In genomic region chr1:1398677-1399186, GRCh38 we compare ENCODE assay signal across 8 cellular contexts. TPM values are rescaled to one million over a fixed set of nuclear protein-coding genes. Genes with fewer than 3 reads are reported as not detected.
DNase-seq lines count a peak whose midpoint lies in the region; ATAC-seq and TF ChIP-seq lines count a peak whose summit lies in the region.

No MANE protein-coding gene starts in this region.

- peak overlapping the region; percentile 91 to 93 for H3K9ac ChIP-seq in colonic mucosa (ENCODE audit: low read depth in 2 of 2, low read length in 2 of 2)

- no peaks in the 10 kb centered on the region for H3K9me3 Mint-ChIP-seq in naive B cell

- H3K27me3 ChIP-seq in A673 (replicated peaks; ENCODE audit: insufficient read depth, low read depth, low read length, poor library complexity): no peaks in the 10 kb centered on the region
- no peaks in the 10 kb centered on the region for H3K27me3 ChIP-seq in colonic mucosa

- H3K9me3 ChIP-seq in A673 (ENCODE audit: low read depth, low read length, poor library complexity, severe bottlenecking) (no peaks in the 10 kb centered on the region), colonic mucosa (no peaks in the 10 kb centered on the region)

- H3K4me1 Mint-ChIP-seq in naive B cell: peaks cover 31 to 54% (median 34%) of the 10 kb centered on the region in 3 donors

- POLR2A ChIA-PET in A673 (lab: Charles Lee; ENCODE audit: low non-redundant PET): no interaction called here

- DNase-seq in A673 (ENCODE audit: low spot score): no peak
- DNase-seq in Jurkat, Clone E6-1 (ENCODE audit: low read depth, low spot score): no peak
- no peak for DNase-seq in colonic mucosa
- no peak for DNase-seq in naive B cell
- no peak for DNase-seq in H4 (ENCODE audit: low spot score)
- DNase-seq in Kasumi-1 (lab: John Stamatoyannopoulos, UW): no peak
- DNase-seq in OCI-M1 (lab: John Stamatoyannopoulos, UW): no peak

- H3K27me3 Mint-ChIP-seq in naive B cell: no peaks in the 10 kb centered on the region

- CTCF ChIA-PET in A673 (lab: Charles Lee): interaction anchor here (0.7 kb wide), 1 partner anchor 10 kb away, joined by 3 read pairs; no protein-coding TSS in a partner anchor

- peaks cover 8% of the 10 kb centered on the region in 2 donors for H3K36me3 Mint-ChIP-seq in naive B cell

- ATAC-seq in GM19438 (IDR thresholded peaks at IDR 0.05; ENCODE audit: low read depth, unreplicated experiment): peak; percentile 17
- peak; percentile 1 to 3 for ATAC-seq in naive B cell (ENCODE audit: low read depth in 2 of 2)

- no TSS peak for BruUV-seq in A673 (replicated peaks; lab: Mats Ljungman, UMichigan)

- no peak for TF ChIP-seq CTCF in A673 (conservative IDR thresholded peaks at IDR 0.05; ENCODE audit: low read depth, low read length)
- TF ChIP-seq CTCF in colonic mucosa (IDR thresholded peaks at IDR 0.05): no peak

- H3K27ac ChIP-seq in A673 (ENCODE audit: low read depth, low read length, poor library complexity, severe bottlenecking) (peak overlapping the region; percentile 97), colonic mucosa (peak overlapping the region; percentile 65)

- H3K4me1 ChIP-seq in A673 (ENCODE audit: insufficient read depth, low read length, poor library complexity, severe bottlenecking) (peaks cover 11% of the 10 kb centered on the region), colonic mucosa (peaks cover 16% of the 10 kb centered on the region)

- peak overlapping the region in 5 of 6 donors; percentile 82 to 97 (median 90) for H3K27ac Mint-ChIP-seq in naive B cell

- peak overlapping the region; percentile 97 for H3K4me3 ChIP-seq in A673 (ENCODE audit: low read depth, low read length, poor library complexity, severe bottlenecking)
- peak overlapping the region; percentile 95 for H3K4me3 ChIP-seq in Jurkat, Clone E6-1 (ENCODE audit: low read length)
- H3K4me3 ChIP-seq in colonic mucosa: peak overlapping the region; percentile 98

- peaks cover 65% of the 10 kb centered on the region for H3K36me3 ChIP-seq in A673 (ENCODE audit: insufficient read depth, low read length, poor library complexity, severe bottlenecking)
- H3K36me3 ChIP-seq in colonic mucosa: peaks cover 28% of the 10 kb centered on the region

- H3K4me3 Mint-ChIP-seq in naive B cell: peak overlapping the region; percentile 88 to 97 (median 90)

- intact Hi-C loops in A673 (cut with micrococcal nuclease; ENCODE audit: unreplicated experiment): no loop called here
- intact Hi-C loops in colonic mucosa (cut with DNase I): no loop called here

RNA-seq across cellular contexts. Expression of gene CCNL2, which starts 0.4 kb away (rescaled TPM):
- total RNA-seq in A673 (2021) (206 and 213 TPM in 2 replicates), colonic mucosa (100 to 1,000 TPM in 1 of 2 donors, 10 to 100 TPM in 1; 92.3 to 104 TPM)
- polyA plus RNA-seq in Jurkat, Clone E6-1 (2012; ENCODE audit: insufficient read depth, insufficient read length): 105 TPM
- 10 to 100 TPM; 16.8 to 50.2 (median 24.6) TPM for polyA plus RNA-seq in naive B cell (ENCODE audit: low read depth in 6 of 6)
- 46.0 and 49.4 TPM in 2 replicates for total RNA-seq in H4 (2014; rRNA removed; shearing (Covaris generic))

RNA-seq across cellular contexts. Expression of gene MRPL20, which starts 8.4 kb away (rescaled TPM):
- 137 and 151 TPM in 2 replicates for total RNA-seq in A673 (2021)
- polyA plus RNA-seq in Jurkat, Clone E6-1 (2012; ENCODE audit: insufficient read depth, insufficient read length): 231 TPM
- total RNA-seq in colonic mucosa: 100 to 1,000 TPM in 1 of 2 donors, 10 to 100 TPM in 1; 88.1 to 143 TPM
- polyA plus RNA-seq in naive B cell (ENCODE audit: low read depth in 6 of 6): 100 to 1,000 TPM in 3 of 6 donors, 10 to 100 TPM in 3; 75.1 to 129 (median 102) TPM
- total RNA-seq in H4 (2014; rRNA removed; shearing (Covaris generic)): 243 and 264 TPM in 2 replicates

RNA-seq across cellular contexts. Expression of gene ANKRD65, which starts 22.3 kb away (rescaled TPM):
- total RNA-seq in A673 (2021): not detected in 2 replicates
- not detected for polyA plus RNA-seq in Jurkat, Clone E6-1 (2012; ENCODE audit: insufficient read depth, insufficient read length)
- total RNA-seq in colonic mucosa: 1 to 10 TPM in 1 of 2 donors, under 1 TPM in 1; 0.57 to 2.0 TPM
- 1 to 10 TPM in 1 of 6 donors, under 1 TPM in 4, not detected in 1; 0.17 to 1.5 (median 0.28) TPM for polyA plus RNA-seq in naive B cell (ENCODE audit: low read depth in 6 of 6)
- total RNA-seq in H4 (2014; rRNA removed; shearing (Covaris generic)): not detected in 2 replicates

RNA-seq across cellular contexts. Expression of gene AURKAIP1, which starts 23.7 kb away (rescaled TPM):
- 172 and 176 TPM in 2 replicates for total RNA-seq in A673 (2021)
- 144 TPM for polyA plus RNA-seq in Jurkat, Clone E6-1 (2012; ENCODE audit: insufficient read depth, insufficient read length)
- 100 to 1,000 TPM; 179 to 332 TPM for total RNA-seq in colonic mucosa
- 100 to 1,000 TPM; 103 to 122 (median 106) TPM for polyA plus RNA-seq in naive B cell (ENCODE audit: low read depth in 6 of 6)
- 162 and 168 TPM in 2 replicates for total RNA-seq in H4 (2014; rRNA removed; shearing (Covaris generic))

RNA-seq across cellular contexts. Expression of gene VWA1, which starts 36.8 kb away (rescaled TPM):
- total RNA-seq in A673 (2021) (0.92 and 2.7 TPM in 2 replicates), colonic mucosa (10 to 100 TPM; 43.5 to 74.0 TPM)
- polyA plus RNA-seq in Jurkat, Clone E6-1 (2012; ENCODE audit: insufficient read depth, insufficient read length): 1.1 TPM
- polyA plus RNA-seq in naive B cell (ENCODE audit: low read depth in 6 of 6): under 1 TPM in 1 of 6 donors, not detected in 5; 0.41 TPM
- total RNA-seq in H4 (2014; rRNA removed; shearing (Covaris generic)): 0.04 TPM in 1 of 2 replicates, not detected in the other
